10 cellular contexts compared by ENCODE assay signal in genomic region chr16:188674-189073, GRCh38. TPM values are rescaled to one million over a fixed set of nuclear protein-coding genes. Genes with fewer than 3 reads are reported as not detected.
DNase-seq lines count a peak whose midpoint lies in the region; ATAC-seq and TF ChIP-seq lines count a peak whose summit lies in the region.
"Had no signal": no experiment of that assay in that cellular context is flagged by ENCODE, and none has a peak within 500 bp of the region (broad histone marks: within the 10 kb centered on the region; RNA-seq: fewer than 3 reads in every experiment).

No MANE protein-coding gene starts in this region.

- H3K36me3 ChIP-seq in endodermal cell (ENCODE audit: control insufficient read depth, insufficient read depth, low read length) (peaks cover 74% of the 10 kb centered on the region), lower lobe of right lung (peaks cover 66% of the 10 kb centered on the region)

- no peaks in the 10 kb centered on the region for H3K9me3 Mint-ChIP-seq in endodermal cell
- no peaks in the 10 kb centered on the region for H3K9me3 Mint-ChIP-seq in T-helper 2 cell treated with Interferon-gamma antibody and Interleukin-4, amounts not matched to agents 5 μg/mL and 100 μg/mL, for 36 hours

- TF ChIP-seq CTCF in 22Rv1 (IDR thresholded peaks at IDR 0.05) (peak; percentile 49), GM12864 (IDR thresholded peaks at IDR 0.05; ENCODE audit: low read depth, low read length, missing control alignments) (peak; percentile 39), endodermal cell (conservative IDR thresholded peaks at IDR 0.05) (peak; percentile 65), lower lobe of right lung (IDR thresholded peaks at IDR 0.05) (no peak)

- H3K9me3 ChIP-seq in endodermal cell (ENCODE audit: control insufficient read depth, low read length) (no peaks in the 10 kb centered on the region), lower lobe of right lung (no peaks in the 10 kb centered on the region)

- H3K27ac Mint-ChIP-seq in endodermal cell, result peak overlapping the region; percentile 30
- no peak overlapping the region for H3K27ac Mint-ChIP-seq in T-helper 2 cell treated with Interferon-gamma antibody and Interleukin-4, amounts not matched to agents 5 μg/mL and 100 μg/mL, for 36 hours

- H3K4me1 Mint-ChIP-seq in endodermal cell, result no peaks in the 10 kb centered on the region
- H3K4me1 Mint-ChIP-seq in T-helper 2 cell treated with Interferon-gamma antibody and Interleukin-4, amounts not matched to agents 5 μg/mL and 100 μg/mL, for 36 hours (ENCODE audit: low read depth), result no peaks in the 10 kb centered on the region

- H3K4me3 ChIP-seq in GM12864 (ENCODE audit: low read depth, low read length) (no peak overlapping the region), endodermal cell (ENCODE audit: low read length) (no peak overlapping the region), lower lobe of right lung (no peak overlapping the region)

- ATAC-seq in lower lobe of right lung, result no peak
- no peak for ATAC-seq in GM21390 (IDR thresholded peaks at IDR 0.05; ENCODE audit: unreplicated experiment)

- intact Hi-C loops in lower lobe of right lung (cut with DNase I), result no loop called here

- WGBS in endodermal cell (ENCODE audit: insufficient coverage in 1 of 2, insufficient read length in 1 of 2), 2 experiments, result 93 to 94% methylated on average over 6 to 8 of the region's 8 CpGs

- H3K27me3 ChIP-seq in endodermal cell (ENCODE audit: control insufficient read depth, insufficient read depth, low read length, poor library complexity, severe bottlenecking) (no peaks in the 10 kb centered on the region), lower lobe of right lung (ENCODE audit: low read depth) (no peaks in the 10 kb centered on the region)

- H3K9ac ChIP-seq in endodermal cell (ENCODE audit: extremely low read depth, low read length, poor library complexity, severe bottlenecking), result no peak overlapping the region

- no peaks in the 10 kb centered on the region for H3K4me1 ChIP-seq in endodermal cell (ENCODE audit: control insufficient read depth, insufficient read depth, low read length)
- H3K4me1 ChIP-seq in lower lobe of right lung, result no peaks in the 10 kb centered on the region

- H3K27me3 Mint-ChIP-seq in endodermal cell (ENCODE audit: insufficient read depth), result no peaks in the 10 kb centered on the region
- no peaks in the 10 kb centered on the region for H3K27me3 Mint-ChIP-seq in T-helper 2 cell treated with Interferon-gamma antibody and Interleukin-4, amounts not matched to agents 5 μg/mL and 100 μg/mL, for 36 hours (ENCODE audit: low read depth)

- no peak overlapping the region for H3K4me3 Mint-ChIP-seq in endodermal cell
- H3K4me3 Mint-ChIP-seq in T-helper 2 cell treated with Interferon-gamma antibody and Interleukin-4, amounts not matched to agents 5 μg/mL and 100 μg/mL, for 36 hours, result no peak overlapping the region

- no peak overlapping the region for H3K27ac ChIP-seq in 22Rv1
- no peak overlapping the region for H3K27ac ChIP-seq in endodermal cell (ENCODE audit: low read depth, low read length)
- H3K27ac ChIP-seq in lower lobe of right lung, result no peak overlapping the region

- DNase-seq in GM12864 (ENCODE audit: low read depth) (no peak), RPMI8226 (peak; percentile 40), endodermal cell (no peak), NCI-H2227 (lab: John Stamatoyannopoulos, UW; ENCODE audit: unreplicated experiment) (no peak), lower lobe of right lung (no peak)
- DNase-seq in T-helper 2 cell treated with Interferon-gamma antibody and Interleukin-4, amounts not matched to agents 5 μg/mL and 100 μg/mL, for 36 hours (ENCODE audit: low spot score), result no peak
- DNase-seq: caudate nucleus had no signal

- peaks cover 72% of the 10 kb centered on the region for H3K36me3 Mint-ChIP-seq in endodermal cell (ENCODE audit: low read depth)
- H3K36me3 Mint-ChIP-seq in T-helper 2 cell treated with Interferon-gamma antibody and Interleukin-4, amounts not matched to agents 5 μg/mL and 100 μg/mL, for 36 hours (ENCODE audit: low read depth), result peaks cover 43% of the 10 kb centered on the region

RNA-seq across cellular contexts. Expression of gene HBQ1, which starts 8.4 kb away (rescaled TPM):
- total RNA-seq in endodermal cell (1 to 10 TPM; 1.2 to 1.3 TPM), lower lobe of right lung (not detected)
- polyA plus RNA-seq in endodermal cell (2013, experiment 1 of 2), result 0.53 TPM
- polyA plus RNA-seq in endodermal cell (2013, experiment 2 of 2), result not detected

RNA-seq across cellular contexts. Expression of gene HBA1, which starts 12.2 kb away (rescaled TPM):
- total RNA-seq in endodermal cell, result 1 to 10 TPM in 1 of 2 donors, not detected in 1; 1.1 TPM
- polyA plus RNA-seq in endodermal cell (2013, experiment 1 of 2), result not detected
- not detected for polyA plus RNA-seq in endodermal cell (2013, experiment 2 of 2)
- total RNA-seq in lower lobe of right lung, result 217 TPM

RNA-seq across cellular contexts. Expression of gene HBA2, which starts 16.0 kb away (rescaled TPM):
- total RNA-seq in endodermal cell (1 to 10 TPM in 1 of 2 donors, not detected in 1; 1.2 TPM), lower lobe of right lung (232 TPM)
- polyA plus RNA-seq in endodermal cell (2013, experiment 1 of 2), result not detected
- polyA plus RNA-seq in endodermal cell (2013, experiment 2 of 2), result not detected

RNA-seq across cellular contexts. Expression of gene HBM, which starts 22.9 kb away (rescaled TPM):
- not detected for total RNA-seq in endodermal cell
- not detected for polyA plus RNA-seq in endodermal cell (2013, experiment 1 of 2)
- polyA plus RNA-seq in endodermal cell (2013, experiment 2 of 2), result not detected
- not detected for total RNA-seq in lower lobe of right lung
- polyA plus RNA-seq: thymus had no signal

RNA-seq across cellular contexts. Expression of gene HBZ, which starts 36.2 kb away (rescaled TPM):
- total RNA-seq in endodermal cell (not detected), lower lobe of right lung (not detected)
- not detected for polyA plus RNA-seq in endodermal cell (2013, experiment 1 of 2)
- not detected for polyA plus RNA-seq in endodermal cell (2013, experiment 2 of 2)
